ENCODE assay signal across 21 cellular contexts in the genomic region with DNA sequence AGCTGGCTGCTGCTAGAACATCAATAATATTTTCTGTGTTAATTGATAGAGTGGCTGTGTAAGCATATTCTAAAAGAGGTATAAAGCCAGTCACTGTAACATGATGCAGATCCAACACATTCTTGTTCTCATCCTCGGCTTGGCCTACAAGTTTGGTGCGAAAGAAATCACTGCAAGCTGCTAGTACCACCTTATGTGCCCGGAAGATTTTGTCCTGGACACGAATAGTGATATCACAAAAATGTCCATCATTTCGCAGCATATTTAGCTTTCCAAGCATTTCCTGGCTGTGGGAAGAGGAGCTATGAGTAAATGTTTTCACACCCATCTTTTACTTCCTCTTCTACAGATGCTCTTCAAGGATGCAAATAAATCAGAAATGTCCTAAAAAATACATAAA.
"Had no signal": no experiment of that assay in that cellular context is flagged by ENCODE, and none has a peak within 500 bp of the region (broad histone marks: within the 10 kb centered on the region; RNA-seq: fewer than 3 reads in every experiment).

No MANE protein-coding gene starts in this region.

- H3K4me3 Mint-ChIP-seq: activated naive CD4-positive, alpha-beta T cell treated with anti-CD3 and anti-CD28 coated beads, Interleukin-2, amount 50 U/mL, for 24 hours; effector memory CD8-positive, alpha-beta T cell; naive thymus-derived CD4-positive, alpha-beta T cell; neural crest cell; stimulated activated effector memory CD8-positive, alpha-beta T cell treated with anti-CD3 and anti-CD28 coated beads, Interleukin-12 subunit alpha, Interleukin-12 subunit beta, amount 100 ng/mL, for 72 hours; stimulated activated naive CD8-positive, alpha-beta T cell treated with anti-CD3 and anti-CD28 coated beads, Interleukin-15, amount 100 ng/mL, for 72 hours; WTC11 had no signal

- H3K4me1 Mint-ChIP-seq: neural crest cell had no signal

- ATAC-seq: body of pancreas; effector memory CD8-positive, alpha-beta T cell; esophagus mucosa; left lobe of liver; lower lobe of right lung; naive thymus-derived CD4-positive, alpha-beta T cell; stimulated activated effector memory CD8-positive, alpha-beta T cell treated with anti-CD3 and anti-CD28 coated beads, Interleukin-12 subunit alpha, Interleukin-12 subunit beta, amount 100 ng/mL, for 72 hours; stimulated activated naive CD8-positive, alpha-beta T cell treated with anti-CD3 and anti-CD28 coated beads, Interleukin-15, amount 100 ng/mL, for 72 hours; WTC11 had no signal

- H3K27me3 Mint-ChIP-seq: activated naive CD4-positive, alpha-beta T cell treated with anti-CD3 and anti-CD28 coated beads, Interleukin-2, amount 50 U/mL, for 24 hours; effector memory CD8-positive, alpha-beta T cell; naive thymus-derived CD4-positive, alpha-beta T cell; stimulated activated naive CD8-positive, alpha-beta T cell treated with anti-CD3 and anti-CD28 coated beads, Interleukin-15, amount 100 ng/mL, for 72 hours had no signal

- H3K4me1 ChIP-seq: lower lobe of right lung, suprapubic skin, vagina had no signal

- H3K27me3 ChIP-seq: body of pancreas, right lobe of liver, suprapubic skin, tibial nerve, vagina had no signal

- H3K27ac ChIP-seq: body of pancreas, lower lobe of right lung, right lobe of liver, skin epidermis, suprapubic skin, tibial nerve, vagina had no signal

- H3K9me3 ChIP-seq: body of pancreas, right lobe of liver, suprapubic skin, vagina had no signal

- H3K4me3 ChIP-seq: body of pancreas, lower lobe of right lung, right lobe of liver, skin epidermis, suprapubic skin, tibial nerve, vagina had no signal

- H3K27ac Mint-ChIP-seq: activated naive CD4-positive, alpha-beta T cell treated with anti-CD3 and anti-CD28 coated beads, Interleukin-2, amount 50 U/mL, for 24 hours; naive thymus-derived CD4-positive, alpha-beta T cell; stimulated activated effector memory CD8-positive, alpha-beta T cell treated with anti-CD3 and anti-CD28 coated beads, Interleukin-12 subunit alpha, Interleukin-12 subunit beta, amount 100 ng/mL, for 72 hours; stimulated activated naive CD8-positive, alpha-beta T cell treated with anti-CD3 and anti-CD28 coated beads, Interleukin-15, amount 100 ng/mL, for 72 hours; WTC11 had no signal

- DNase-seq: activated gamma-delta T cell treated with Interleukin-2 at 50 U/mL for 16 hours; activated T-cell treated with anti-CD3 and anti-CD28 coated beads, Interleukin-2, amount 50 U/mL, for 1 hour; body of pancreas; effector memory CD8-positive, alpha-beta T cell; foreskin melanocyte; lower lobe of right lung; mesendoderm; naive thymus-derived CD4-positive, alpha-beta T cell; right lobe of liver; stimulated activated CD4-positive, alpha-beta T cell treated with anti-CD3 and anti-CD28 coated beads, Interleukin-1b, Interleukin-23, amount 100 ng/mL, for 48 hours; stimulated activated naive CD8-positive, alpha-beta T cell treated with anti-CD3 and anti-CD28 coated beads, Interleukin-15, amount 100 ng/mL, for 72 hours had no signal
